ENCODE assay signal across 32 cellular contexts in genomic region chr3:34275811-34276210, GRCh38.
"Had no signal": no experiment of that assay in that cellular context is flagged by ENCODE, and none has a peak within 500 bp of the region (broad histone marks: within the 10 kb centered on the region; RNA-seq: fewer than 3 reads in every experiment).

No MANE protein-coding gene starts in this region.

- H3K27me3 ChIP-seq: adrenal gland, ascending aorta, body of pancreas, brain microvascular endothelial cell, breast epithelium, cardiac muscle cell had no signal

- H3K36me3 ChIP-seq: adrenal gland, ascending aorta, brain microvascular endothelial cell, breast epithelium, cardiac muscle cell had no signal

- H3K9me3 ChIP-seq: adrenal gland, ascending aorta, body of pancreas had no signal

- H3K4me1 ChIP-seq: adrenal gland, ascending aorta, body of pancreas, breast epithelium had no signal

- H3K27ac ChIP-seq: adrenal gland, ascending aorta, body of pancreas, brain microvascular endothelial cell, breast epithelium, cardiac muscle cell had no signal

- DNase-seq: activated effector memory CD4-positive, alpha-beta T cell treated with anti-CD3 and anti-CD28 coated beads, Interleukin-2, amount 50 U/mL, for 16 hours; activated effector memory CD4-positive, alpha-beta T cell treated with Interleukin-2 at 50 U/mL for 16 hours; activated gamma-delta T cell; activated gamma-delta T cell treated with Interleukin-2 at 50 U/mL for 16 hours; activated naive CD4-positive, alpha-beta T cell; activated naive CD4-positive, alpha-beta T cell treated with anti-CD3 and anti-CD28 coated beads for 36 hours; activated naive CD4-positive, alpha-beta T cell treated with anti-CD3 and anti-CD28 coated beads, Interleukin-2, amount 10 ng/mL, durations not matched to agents 7 days and 5 days; activated naive CD4-positive, alpha-beta T cell treated with anti-CD3 and anti-CD28 coated beads, Interleukin-2, amount 50 U/mL, for 16 hours; activated naive CD4-positive, alpha-beta T cell treated with Interleukin-2 at 50 U/mL for 16 hours; activated naive CD8-positive, alpha-beta T cell treated with anti-CD3 and anti-CD28 coated beads for 36 hours; activated naive CD8-positive, alpha-beta T cell treated with anti-CD3 and anti-CD28 coated beads, Interleukin-2, amount 10 ng/mL, durations not matched to agents 7 days and 5 days; activated naive CD8-positive, alpha-beta T cell treated with anti-CD3 and anti-CD28 coated beads, Interleukin-2, amount 50 U/mL, for 24 hours; activated T-cell treated with anti-CD3 and anti-CD28 coated beads, Interleukin-2, amount 50 U/mL, for 1 hour; activated T-cell treated with anti-CD3 and anti-CD28 coated beads, Interleukin-2, amount 50 U/mL, for 24 hours; activated T-cell treated with anti-CD3 and anti-CD28 coated beads, Interleukin-2, amount 50 U/mL, for 4 hours; activated T-cell treated with anti-CD3 and anti-CD28 coated beads, Interleukin-2, amount 50 U/mL, for 48 hours; activated T-cell treated with anti-CD3 and anti-CD28 coated beads, Interleukin-2, amount 50 U/mL, for 72 hours; adrenal gland; amniotic stem cell; amygdala; anterior cingulate cortex; aorta; body of pancreas; brain microvascular endothelial cell; caudate nucleus; central memory CD4-positive, alpha-beta T cell; cerebellar nuclear complex had no signal

- H3K4me3 ChIP-seq: adrenal gland, ascending aorta, body of pancreas, breast epithelium, cardiac muscle cell had no signal

- FAIRE-seq: astrocyte, bronchial epithelial cell had no signal
